In the genomic region with DNA sequence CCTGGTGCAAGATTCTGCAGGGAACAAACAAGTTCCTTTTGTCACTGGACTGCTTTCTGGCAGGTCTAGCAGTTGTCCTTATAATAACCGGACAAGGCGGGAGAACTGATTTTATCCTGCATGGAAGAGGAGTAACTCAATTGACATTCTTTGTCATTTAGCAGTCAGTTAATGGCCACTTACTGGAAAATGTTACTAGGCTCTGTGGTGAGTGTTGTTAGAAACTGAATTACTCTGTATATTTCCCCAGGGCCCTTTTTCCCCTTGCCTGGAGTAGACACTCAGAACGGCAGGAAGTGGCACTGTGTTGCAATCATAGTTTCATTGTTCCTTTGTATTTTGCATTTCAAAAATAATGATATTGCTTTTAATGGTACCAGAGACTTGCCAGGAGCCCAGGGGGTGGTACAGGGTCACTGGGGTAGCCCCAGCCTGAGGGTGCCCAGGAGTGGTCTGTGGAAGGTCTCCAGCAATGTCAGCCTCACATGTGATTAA, we compare ENCODE assay signal across 10 cellular contexts. TPM values are rescaled to one million over a fixed set of nuclear protein-coding genes. Genes with fewer than 3 reads are reported as not detected.
DNase-seq lines count a peak whose midpoint lies in the region; TF ChIP-seq lines count a peak whose summit lies in the region.
"Had no signal": no experiment of that assay in that cellular context is flagged by ENCODE, and none has a peak within 500 bp of the region (broad histone marks: within the 10 kb centered on the region; RNA-seq: fewer than 3 reads in every experiment).

No MANE protein-coding gene starts in this region.

- peak overlapping the region; percentile 39 for H3K27ac Mint-ChIP-seq in osteocyte (ENCODE audit: unreplicated experiment)

- peaks cover 12% of the 10 kb centered on the region for H3K4me1 Mint-ChIP-seq in osteocyte (ENCODE audit: unreplicated experiment)

- DNase-seq in GF-D8 (lab: John Stamatoyannopoulos, UW) (peak; percentile 78), NCI-H2029 (lab: John Stamatoyannopoulos, UW) (peak; percentile 80), choroid plexus epithelial cell (ENCODE audit: low read depth) (peak; percentile 12), osteocyte (ENCODE audit: extremely low spot score, unreplicated experiment) (no peak), NCI-H1930 (lab: John Stamatoyannopoulos, UW) (no peak), NCI-H1105 (lab: John Stamatoyannopoulos, UW) (no peak), GM13977 (ENCODE audit: low spot score) (no peak), inferior parietal cortex (ENCODE audit: extremely low spot score) (no peak)
- DNase-seq: activated T-cell treated with anti-CD3 and anti-CD28 coated beads for 4 hours, IMR-90 had no signal

- peaks cover 8% of the 10 kb centered on the region for H3K27me3 Mint-ChIP-seq in osteocyte (ENCODE audit: unreplicated experiment)

- H3K36me3 Mint-ChIP-seq in osteocyte (ENCODE audit: unreplicated experiment), result no peaks in the 10 kb centered on the region

- TF ChIP-seq CTCF in choroid plexus epithelial cell (conservative IDR thresholded peaks at IDR 0.05; ENCODE audit: low read depth, low read length) (no peak), osteocyte (IDR thresholded peaks at IDR 0.05) (no peak), GM13977 (IDR thresholded peaks at IDR 0.05; ENCODE audit: extremely low read depth, insufficient read depth, missing control alignments) (no peak)

- no peak overlapping the region for H3K4me3 ChIP-seq in choroid plexus epithelial cell (ENCODE audit: low read depth, low read length)

- no peak overlapping the region for H3K4me3 Mint-ChIP-seq in osteocyte (ENCODE audit: unreplicated experiment)

- no peaks in the 10 kb centered on the region for H3K9me3 Mint-ChIP-seq in osteocyte (ENCODE audit: unreplicated experiment)

- in situ Hi-C loops in GM13977 (cut with MboI; ENCODE audit: low pct_unique_long_range_greater_than_20kb, low sequenced_read_pairs, unreplicated experiment), result no loop called here

RNA-seq across cellular contexts. Expression of gene ITGA9, which starts 41.1 kb away (rescaled TPM):
- total RNA-seq in osteocyte, result 0.24 and 0.44 TPM in 2 replicates

Comparison
In these comparisons a context has a peak if more than half of its experiments do, and no peak if none do; other contexts are left out.
1. DNase-seq: peak in GF-D8 (single experiment), NCI-H2029 (single experiment) and choroid plexus epithelial cell (single experiment); none in osteocyte (single experiment), NCI-H1930 (0 of 2), NCI-H1105 (single experiment), GM13977 (single experiment) and inferior parietal cortex (single experiment).